ENCODE assay signal across 2 cellular contexts in the genomic region with DNA sequence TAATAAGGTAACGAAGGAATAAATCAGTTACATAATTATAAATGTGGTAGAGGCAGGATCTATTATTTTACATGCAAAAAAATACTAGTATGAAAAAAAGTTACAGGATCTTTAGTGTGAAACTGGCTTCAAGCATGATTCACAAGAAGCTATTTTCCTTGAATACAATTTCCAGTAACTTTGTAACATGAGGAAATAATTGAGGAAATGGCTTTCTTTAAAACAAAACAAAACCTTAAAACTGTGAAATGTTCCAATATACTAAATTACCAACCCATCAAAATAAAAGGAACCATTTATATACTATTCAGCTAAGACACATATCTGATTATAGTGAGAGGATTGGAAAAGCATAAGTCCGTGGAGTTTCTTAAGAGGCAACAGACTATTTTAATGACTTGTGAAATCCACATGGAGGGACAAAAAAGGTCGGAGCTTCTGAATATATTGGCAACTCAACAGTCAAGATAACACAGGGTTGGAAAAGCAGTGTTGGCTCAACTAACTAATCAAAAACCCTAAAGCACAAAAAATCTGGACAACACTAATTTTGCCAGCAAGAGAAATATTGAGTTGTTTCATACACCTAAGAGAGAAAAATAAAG.
TF ChIP-seq lines count a peak whose summit lies in the region.

No MANE protein-coding gene starts in this region.

TF ChIP-seq in liver, 16 proteins besides CTCF, POLR2A, EP300 and RAD21:
- TF ChIP-seq EGR1 (IDR thresholded peaks at IDR 0.05; ENCODE audit: low read depth in 2 of 2) (no peak), MAX (IDR thresholded peaks at IDR 0.05) (no peak), FOXA1 (IDR thresholded peaks at IDR 0.05) (no peak), ZBTB33 (IDR thresholded peaks at IDR 0.05) (no peak), RXRA (IDR thresholded peaks at IDR 0.05) (no peak), HNF4G (IDR thresholded peaks at IDR 0.05) (no peak), GABPA (IDR thresholded peaks at IDR 0.05 in 1 of 2, conservative IDR thresholded peaks at IDR 0.05 in 1 of 2) (no peak), YY1 (IDR thresholded peaks at IDR 0.05) (no peak), SP1 (IDR thresholded peaks at IDR 0.05) (no peak), JUND (IDR thresholded peaks at IDR 0.05) (no peak), TAF1 (conservative IDR thresholded peaks at IDR 0.05) (no peak), REST (IDR thresholded peaks at IDR 0.05) (no peak), HNF4A (conservative IDR thresholded peaks at IDR 0.05) (no peak), NR2F2 (IDR thresholded peaks at IDR 0.05) (no peak), FOXA2 (IDR thresholded peaks at IDR 0.05) (no peak)
- TF ChIP-seq, protein P1, sequence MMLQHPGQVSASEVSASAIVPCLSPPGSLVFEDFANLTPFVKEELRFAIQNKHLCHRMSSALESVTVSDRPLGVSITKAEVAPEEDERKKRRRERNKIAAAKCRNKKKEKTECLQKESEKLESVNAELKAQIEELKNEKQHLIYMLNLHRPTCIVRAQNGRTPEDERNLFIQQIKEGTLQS (IDR thresholded peaks at IDR 0.05): no peak
TF ChIP-seq in liver: peak in this region for 0.

TF ChIP-seq in HepG2, 621 proteins besides CTCF, POLR2A, EP300 and RAD21:
- TF ChIP-seq DZIP1 (CRISPR knock-in tag; IDR thresholded peaks at IDR 0.05): no peak
